ENCODE assay signal across 1 cellular context in genomic region chr1:53210352-53210751, GRCh38.
TF ChIP-seq lines count a peak whose summit lies in the region.

No MANE protein-coding gene starts in this region.

TF ChIP-seq in HepG2, 621 proteins besides CTCF, POLR2A, EP300 and RAD21:
- TF ChIP-seq ELF3 (CRISPR knock-in tag; IDR thresholded peaks at IDR 0.05) (no peak), HNRNPLL (IDR thresholded peaks at IDR 0.05; ENCODE audit: low read depth, low read length, poor library complexity, severe bottlenecking) (no peak), FOSL1 (CRISPR knock-in tag; IDR thresholded peaks at IDR 0.05; ENCODE audit: borderline replicate concordance) (no peak), KDM6A (CRISPR knock-in tag; IDR thresholded peaks at IDR 0.05; ENCODE audit: low read depth) (no peak), AHDC1 (CRISPR knock-in tag; IDR thresholded peaks at IDR 0.05; ENCODE audit: borderline replicate concordance) (no peak), ZNF292 (CRISPR knock-in tag; IDR thresholded peaks at IDR 0.05; ENCODE audit: borderline replicate concordance, low read depth) (no peak), ZNF562 (CRISPR knock-in tag; IDR thresholded peaks at IDR 0.05; ENCODE audit: borderline replicate concordance) (no peak), MXI1 (IDR thresholded peaks at IDR 0.05; ENCODE audit: borderline replicate concordance, low read depth, low read length) (no peak), SALL1 (CRISPR knock-in tag; IDR thresholded peaks at IDR 0.05) (no peak), ZSCAN21 (CRISPR knock-in tag; IDR thresholded peaks at IDR 0.05; ENCODE audit: borderline replicate concordance) (no peak), MEIS1 (CRISPR knock-in tag; IDR thresholded peaks at IDR 0.05; ENCODE audit: borderline replicate concordance) (no peak), FOXA3 (CRISPR knock-in tag; IDR thresholded peaks at IDR 0.05) (no peak), AGO1 (IDR thresholded peaks at IDR 0.05; ENCODE audit: low read depth, low read length, poor library complexity, severe bottlenecking) (no peak), ZNF468 (CRISPR knock-in tag; IDR thresholded peaks at IDR 0.05) (no peak), SCMH1 (CRISPR knock-in tag; IDR thresholded peaks at IDR 0.05; ENCODE audit: borderline replicate concordance) (no peak)
